20 cellular contexts compared by ENCODE assay signal in the genomic region with DNA sequence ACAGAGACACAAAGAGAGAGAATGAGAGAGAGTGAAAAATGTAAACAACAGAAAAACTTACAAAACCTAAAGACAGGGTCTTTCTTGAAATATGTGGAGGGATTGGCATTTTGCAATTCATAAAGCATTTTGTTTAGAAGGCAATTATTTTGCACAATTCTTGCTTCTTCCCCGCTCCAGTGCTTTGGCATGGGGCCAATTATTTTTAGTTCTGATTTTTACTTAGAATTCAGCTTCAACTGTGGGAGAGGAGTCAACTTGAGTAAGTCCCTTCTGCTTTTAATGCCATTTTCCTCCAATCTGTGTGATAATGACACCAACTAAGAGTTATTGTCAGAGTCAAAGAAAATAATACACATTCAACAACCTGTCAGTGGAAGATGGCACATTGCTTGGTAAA.
A peak's percentile ranks its signal among the peaks of the same experiment; 100 is the strongest.
DNase-seq lines count a peak whose midpoint lies in the region; ATAC-seq, FAIRE-seq and TF ChIP-seq lines count a peak whose summit lies in the region.
"Had no signal": no experiment of that assay in that cellular context is flagged by ENCODE, and none has a peak within 500 bp of the region (broad histone marks: within the 10 kb centered on the region; RNA-seq: fewer than 3 reads in every experiment).

No MANE protein-coding gene starts in this region.

- H3K27ac ChIP-seq in A549, result no peak overlapping the region
- H3K27ac ChIP-seq in SK-N-MC, result peak overlapping the region; percentile 30; the same call in 1 of the 2 replicates
- H3K27ac ChIP-seq in colonic mucosa, result no peak overlapping the region
- H3K27ac ChIP-seq: BLaER1 had no signal

- WGBS in A549 (ENCODE audit: missing lambda C conversion rate), result 0% methylated on average over 1 of the region's 1 CpG

- no peaks in the 10 kb centered on the region for H3K27me3 Mint-ChIP-seq in Calu3 (ENCODE audit: unreplicated experiment)
- H3K27me3 Mint-ChIP-seq: CD4-positive, alpha-beta memory T cell; IgD-negative memory B cell had no signal

- no TSS peak for BruUV-seq in Calu3 (replicated peaks; lab: Mats Ljungman, UMichigan)

- H3K4me3 ChIP-seq in A549, result no peak overlapping the region
- peak overlapping the region; percentile 38; the same call in 1 of the 2 replicates for H3K4me3 ChIP-seq in SK-N-MC
- H3K4me3 ChIP-seq in colonic mucosa, result no peak overlapping the region
- H3K4me3 ChIP-seq: BLaER1, GM23338 had no signal

- H3K27ac Mint-ChIP-seq in Calu3 (ENCODE audit: unreplicated experiment), result no peak overlapping the region
- H3K27ac Mint-ChIP-seq: CD14-positive monocyte; CD4-positive, alpha-beta memory T cell; GM23338; IgD-negative memory B cell had no signal

- TF ChIP-seq EP300 in A549 (IDR thresholded peaks at IDR 0.05), result no peak

- TF ChIP-seq RAD21 in A549 (conservative IDR thresholded peaks at IDR 0.05 in 1 of 2, IDR thresholded peaks at IDR 0.05 in 1 of 2), result no peak

- peaks cover 3% of the 10 kb centered on the region for H3K9me3 Mint-ChIP-seq in Calu3 (ENCODE audit: low read depth, unreplicated experiment)

- H3K9me3 ChIP-seq in A549, result no peaks in the 10 kb centered on the region
- no peaks in the 10 kb centered on the region for H3K9me3 ChIP-seq in SK-N-MC (ENCODE audit: low read depth, low read length)
- H3K9me3 ChIP-seq in colonic mucosa, result no peaks in the 10 kb centered on the region
- H3K9me3 ChIP-seq: BLaER1 had no signal

- TF ChIP-seq CTCF in A549 (IDR thresholded peaks at IDR 0.05) (no peak), Calu3 (IDR thresholded peaks at IDR 0.05; ENCODE audit: unreplicated experiment) (no peak), colonic mucosa (IDR thresholded peaks at IDR 0.05) (no peak)

- no peak for DNase-seq in A549 (ENCODE audit: low read depth in 1 of 2, low spot score in 1 of 2)
- no peak for DNase-seq in Calu3
- DNase-seq in SK-N-MC (ENCODE audit: low read depth, low spot score), result peak; percentile 26
- DNase-seq in left kidney (ENCODE audit: low read depth, low spot score), result peak; percentile 0
- DNase-seq in colonic mucosa, result no peak
- DNase-seq: CD4-positive, alpha-beta memory T cell; DMS79 treated with DMSO at 0.1 percent for 48 hours; GF-D8; HCEC 1CT; KG1 had no signal

- intact Hi-C loops in Calu3 (cut with micrococcal nuclease; ENCODE audit: unreplicated experiment), result no loop called here
- intact Hi-C loops in colonic mucosa (cut with DNase I), result no loop called here

- H3K9ac ChIP-seq in SK-N-MC (ENCODE audit: insufficient read length) (peak overlapping the region; percentile 7), colonic mucosa (ENCODE audit: low read depth in 2 of 2, low read length in 2 of 2) (no peak overlapping the region)
- H3K9ac ChIP-seq: BLaER1 had no signal

- CTCF ChIA-PET in A549 (lab: Yijun Ruan, JAX), result no interaction called here
- CTCF ChIA-PET in Calu3 (lab: Charles Lee), result no interaction called here

- H3K4me1 Mint-ChIP-seq in Calu3 (ENCODE audit: low read depth, unreplicated experiment), result peaks cover 16% of the 10 kb centered on the region
- H3K4me1 Mint-ChIP-seq: CD14-positive monocyte; CD4-positive, alpha-beta memory T cell; GM23338; IgD-negative memory B cell had no signal

- H3K4me3 Mint-ChIP-seq in Calu3 (ENCODE audit: low read depth, unreplicated experiment), result peak overlapping the region; percentile 54
- H3K4me3 Mint-ChIP-seq: CD14-positive monocyte, GM23338, IgD-negative memory B cell had no signal

- POLR2A ChIA-PET in A549 (lab: Yijun Ruan, JAX), result no interaction called here

- H3K36me3 Mint-ChIP-seq in Calu3 (ENCODE audit: insufficient read depth, unreplicated experiment), result no peaks in the 10 kb centered on the region
- H3K36me3 Mint-ChIP-seq: CD14-positive monocyte; CD4-positive, alpha-beta memory T cell; IgD-negative memory B cell had no signal

- H3K27me3 ChIP-seq in colonic mucosa, result no peaks in the 10 kb centered on the region
- H3K27me3 ChIP-seq: BLaER1 had no signal

- no peak for TF ChIP-seq POLR2A in A549 (IDR thresholded peaks at IDR 0.05; ENCODE audit: low read length)

- H3K4me1 ChIP-seq in A549 (no peaks in the 10 kb centered on the region), colonic mucosa (no peaks in the 10 kb centered on the region)
- H3K4me1 ChIP-seq: BLaER1 had no signal

- peak; percentile 63 for FAIRE-seq in A549 (lab: Jason Lieb, UNC)
- FAIRE-seq: GM19239, H54, HTR-8/SVneo had no signal

- H3K36me3 ChIP-seq in SK-N-MC (ENCODE audit: insufficient read depth, low read length) (no peaks in the 10 kb centered on the region), colonic mucosa (no peaks in the 10 kb centered on the region)
- H3K36me3 ChIP-seq: BLaER1 had no signal

- H3K4me2 ChIP-seq in A549, result no peak overlapping the region
- H3K4me2 ChIP-seq: BLaER1, GM23338 had no signal

- ATAC-seq in A549 (no peak), GM19455 (IDR thresholded peaks at IDR 0.05; ENCODE audit: unreplicated experiment) (no peak), GM21619 (IDR thresholded peaks at IDR 0.05; ENCODE audit: unreplicated experiment) (no peak), GM18870 (IDR thresholded peaks at IDR 0.05; ENCODE audit: unreplicated experiment) (no peak)
- ATAC-seq: GM23338 had no signal

TF ChIP-seq in A549, 52 proteins besides CTCF, POLR2A, EP300 and RAD21:
- TF ChIP-seq POLR2AphosphoS2 (conservative IDR thresholded peaks at IDR 0.05; ENCODE audit: low read length) (no peak), EHMT2 (IDR thresholded peaks at IDR 0.05; ENCODE audit: low read depth) (no peak), FOXS1 (CRISPR knock-in tag; IDR thresholded peaks at IDR 0.05) (no peak), HOXA7 (CRISPR knock-in tag; IDR thresholded peaks at IDR 0.05) (no peak), EHF (CRISPR knock-in tag; IDR thresholded peaks at IDR 0.05) (no peak), HOXB5 (CRISPR knock-in tag; IDR thresholded peaks at IDR 0.05) (no peak), JUN (IDR thresholded peaks at IDR 0.05) (no peak), GATA3 (IDR thresholded peaks at IDR 0.05; ENCODE audit: borderline replicate concordance) (no peak), REST (IDR thresholded peaks at IDR 0.05) (no peak), BHLHE40 (IDR thresholded peaks at IDR 0.05; ENCODE audit: low read depth, low read length) (no peak), CHD4 (IDR thresholded peaks at IDR 0.05; ENCODE audit: borderline replicate concordance) (no peak), FOSB (CRISPR knock-in tag; IDR thresholded peaks at IDR 0.05) (no peak)
TF ChIP-seq in A549: peak in this region for 0.

Comparison
In these comparisons a context has a peak if more than half of its experiments do, and no peak if none do; other contexts are left out.
1. DNase-seq: peak in SK-N-MC (single experiment) and left kidney (single experiment); none in A549 (0 of 2), Calu3 (single experiment) and colonic mucosa (single experiment).